15 cellular contexts compared by ENCODE assay signal in genomic region chr2:173118385-173118784, GRCh38.
"Had no signal": no experiment of that assay in that cellular context is flagged by ENCODE, and none has a peak within 500 bp of the region (broad histone marks: within the 10 kb centered on the region; RNA-seq: fewer than 3 reads in every experiment).

No MANE protein-coding gene starts in this region.

- H3K36me3 ChIP-seq: colonic mucosa, stomach had no signal

- H3K27me3 ChIP-seq: colonic mucosa, stomach had no signal

- H3K4me3 Mint-ChIP-seq: activated CD8-positive, alpha-beta T cell treated with anti-CD3 and anti-CD28 coated beads for 36 hours; activated naive CD8-positive, alpha-beta T cell treated with anti-CD3 and anti-CD28 coated beads, Interleukin-2, amount 10 ng/mL, durations not matched to agents 7 days and 5 days; activated T-cell treated with anti-CD3 and anti-CD28 coated beads, Interleukin-2, amount 50 U/mL, for 72 hours; memory B cell; nephron progenitor cell had no signal

- H3K9me3 Mint-ChIP-seq: activated CD8-positive, alpha-beta T cell treated with anti-CD3 and anti-CD28 coated beads for 36 hours had no signal

- ATAC-seq: activated CD8-positive, alpha-beta T cell treated with anti-CD3 and anti-CD28 coated beads for 36 hours; activated T-cell treated with anti-CD3 and anti-CD28 coated beads, Interleukin-2, amount 50 U/mL, for 72 hours had no signal

- H3K27ac Mint-ChIP-seq: activated CD8-positive, alpha-beta T cell treated with anti-CD3 and anti-CD28 coated beads for 36 hours; activated naive CD8-positive, alpha-beta T cell treated with anti-CD3 and anti-CD28 coated beads, Interleukin-2, amount 10 ng/mL, durations not matched to agents 7 days and 5 days; activated T-cell treated with anti-CD3 and anti-CD28 coated beads, Interleukin-2, amount 50 U/mL, for 72 hours; memory B cell; nephron progenitor cell had no signal

- DNase-seq: activated CD4-positive, alpha-beta T cell treated with anti-CD3 and anti-CD28 coated beads for 4 hours; activated CD8-positive, alpha-beta memory T cell treated with anti-CD3 and anti-CD28 coated beads, Interleukin-2, amount 50 U/mL, for 4 hours; activated CD8-positive, alpha-beta T cell treated with anti-CD3 and anti-CD28 coated beads for 36 hours; activated gamma-delta T cell treated with Interleukin-2 at 50 U/mL for 16 hours; activated naive CD8-positive, alpha-beta T cell treated with anti-CD3 and anti-CD28 coated beads, Interleukin-2, amount 10 ng/mL, durations not matched to agents 7 days and 5 days; activated T-cell treated with anti-CD3 and anti-CD28 coated beads, Interleukin-2, amount 50 U/mL, for 72 hours; aorta; colonic mucosa; glutamatergic neuron; nephron progenitor cell; stimulated activated CD4-positive, alpha-beta T cell treated with anti-CD3 and anti-CD28 coated beads, Interleukin-15, amount 100 ng/mL, for 24 hours; stimulated activated CD4-positive, alpha-beta T cell treated with anti-CD3 and anti-CD28 coated beads, Interleukin-4, amount 100 ng/mL, for 24 hours; stomach; SW 1271 had no signal

- H3K4me1 Mint-ChIP-seq: nephron progenitor cell had no signal

- H3K27me3 Mint-ChIP-seq: memory B cell had no signal

- H3K4me3 ChIP-seq: colonic mucosa, stomach had no signal

- H3K27ac ChIP-seq: colonic mucosa had no signal

- H3K4me1 ChIP-seq: colonic mucosa had no signal

- H3K9me3 ChIP-seq: colonic mucosa, stomach had no signal
